In the genomic region with DNA sequence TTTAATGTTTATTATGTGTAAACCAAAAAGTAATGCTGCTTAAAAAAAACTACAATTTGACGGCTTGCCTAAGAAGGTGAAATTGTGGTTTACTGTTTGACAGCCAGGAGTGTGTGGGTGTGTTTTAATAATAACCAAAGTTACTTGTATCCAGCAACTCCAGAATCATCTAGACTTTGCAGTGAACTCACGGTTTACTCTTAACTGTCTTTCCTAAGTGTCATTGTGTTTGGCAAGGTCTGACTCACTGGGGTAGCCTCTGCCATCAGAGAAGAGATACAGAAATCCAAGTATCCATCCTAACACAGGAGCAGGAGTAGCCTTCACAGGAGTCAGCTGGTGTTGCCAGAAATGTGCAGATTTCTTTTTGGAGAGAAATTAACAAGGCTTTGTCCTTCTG, we compare ENCODE assay signal across 27 cellular contexts.
"Had no signal": no experiment of that assay in that cellular context is flagged by ENCODE, and none has a peak within 500 bp of the region (broad histone marks: within the 10 kb centered on the region; RNA-seq: fewer than 3 reads in every experiment).

No MANE protein-coding gene starts in this region.

- H3K4me3 Mint-ChIP-seq: activated naive CD8-positive, alpha-beta T cell; activated T-cell treated with anti-CD3 and anti-CD28 coated beads, Interleukin-2, amount 50 U/mL, for 24 hours; memory B cell; nephron; stimulated activated naive CD8-positive, alpha-beta T cell treated with anti-CD3 and anti-CD28 coated beads, Interleukin-15, Interleukin-2, amounts not matched to agents 100 ng/mL and 50 ng/mL, for 24 hours had no signal

- H3K4me3 ChIP-seq: adrenal gland, gastrocnemius medialis, ovary, prostate gland, right atrium auricular region, thyroid gland, upper lobe of right lung had no signal

- FAIRE-seq: islet of Langerhans had no signal

- H3K36me3 ChIP-seq: adrenal gland, gastrocnemius medialis, neutrophil, ovary, prostate gland, right atrium auricular region, thyroid gland, upper lobe of right lung, WERI-Rb-1 had no signal

- H3K9me3 ChIP-seq: adrenal gland, gastrocnemius medialis, neutrophil, ovary, prostate gland, right atrium auricular region, thyroid gland, upper lobe of right lung had no signal

- DNase-seq: activated CD4-positive, alpha-beta T cell treated with anti-CD3 and anti-CD28 coated beads for 1 hour; activated CD4-positive, alpha-beta T cell treated with anti-CD3 and anti-CD28 coated beads, Interleukin-2, amount 50 U/mL, for 4 hours; activated CD8-positive, alpha-beta memory T cell treated with anti-CD3 and anti-CD28 coated beads for 24 hours; activated CD8-positive, alpha-beta memory T cell treated with anti-CD3 and anti-CD28 coated beads, Interleukin-2, amount 50 U/mL, for 4 hours; activated naive CD4-positive, alpha-beta T cell; activated T-cell treated with anti-CD3 and anti-CD28 coated beads, Interleukin-2, amount 50 U/mL, for 24 hours; adrenal gland; effector memory CD4-positive, alpha-beta T cell; gastrocnemius medialis; head of caudate nucleus; ovary; stimulated activated CD4-positive, alpha-beta T cell treated with anti-CD3 and anti-CD28 coated beads, Interleukin-12 subunit alpha, Interleukin-12 subunit beta, amount 100 ng/mL, for 4 hours; stimulated activated CD4-positive, alpha-beta T cell treated with anti-CD3 and anti-CD28 coated beads, Interleukin-4, amount 100 ng/mL, for 4 hours; substantia nigra; upper lobe of right lung; WERI-Rb-1 had no signal

- H3K27ac ChIP-seq: adrenal gland, gastrocnemius medialis, neutrophil, ovary, prostate gland, right atrium auricular region, thyroid gland, upper lobe of right lung, WERI-Rb-1 had no signal

- H3K4me1 ChIP-seq: gastrocnemius medialis, prostate gland, right atrium auricular region, upper lobe of right lung had no signal

- H3K9me3 Mint-ChIP-seq: activated T-helper 2 cell treated with anti-CD3 and anti-CD28 coated beads, Interferon-gamma antibody, Interleukin-2, Interleukin-4, amounts not matched to agents 10 μg/mL and 5 μg/mL and 100 μg/mL, durations not matched to agents 14 hours and 24 hours and 36 hours had no signal

- H3K4me1 Mint-ChIP-seq: memory B cell, nephron had no signal

- ATAC-seq: esophagus mucosa, gastrocnemius medialis, upper lobe of right lung had no signal

- H3K27me3 Mint-ChIP-seq: activated naive CD8-positive, alpha-beta T cell; activated T-cell treated with anti-CD3 and anti-CD28 coated beads, Interleukin-2, amount 50 U/mL, for 24 hours; memory B cell; stimulated activated naive CD8-positive, alpha-beta T cell treated with anti-CD3 and anti-CD28 coated beads, Interleukin-15, Interleukin-2, amounts not matched to agents 100 ng/mL and 50 ng/mL, for 24 hours had no signal

- H3K27me3 ChIP-seq: adrenal gland, gastrocnemius medialis, neutrophil, ovary, right atrium auricular region, thyroid gland, upper lobe of right lung had no signal

- H3K27ac Mint-ChIP-seq: activated naive CD8-positive, alpha-beta T cell; activated T-cell treated with anti-CD3 and anti-CD28 coated beads, Interleukin-2, amount 50 U/mL, for 24 hours; activated T-helper 2 cell treated with anti-CD3 and anti-CD28 coated beads, Interferon-gamma antibody, Interleukin-2, Interleukin-4, amounts not matched to agents 10 μg/mL and 5 μg/mL and 100 μg/mL, durations not matched to agents 14 hours and 24 hours and 36 hours; memory B cell; nephron; stimulated activated naive CD8-positive, alpha-beta T cell treated with anti-CD3 and anti-CD28 coated beads, Interleukin-15, Interleukin-2, amounts not matched to agents 100 ng/mL and 50 ng/mL, for 24 hours had no signal
